33 cellular contexts compared by ENCODE assay signal in genomic region chr2:15662579-15662978, GRCh38.
DNase-seq lines count a peak whose midpoint lies in the region; ATAC-seq and TF ChIP-seq lines count a peak whose summit lies in the region.
"Had no signal": no experiment of that assay in that cellular context is flagged by ENCODE, and none has a peak within 500 bp of the region (broad histone marks: within the 10 kb centered on the region; RNA-seq: fewer than 3 reads in every experiment).

No MANE protein-coding gene starts in this region.

- DNase-seq in SK-N-DZ (ENCODE audit: low spot score) = peak; percentile 95
- no peak for DNase-seq in nephron progenitor cell
- DNase-seq in trophoblast cell = no peak
- DNase-seq in middle frontal gyrus (ENCODE audit: extremely low spot score, low spot score) = no peak
- no peak for DNase-seq in left cardiac atrium
- DNase-seq in NCI-H1694 treated with DMSO at 0.1 percent for 48 hours (lab: John Stamatoyannopoulos, UW) = no peak
- DNase-seq: 8988T; ACHN; AML-193; BE2C; C1 segment of cervical spinal cord; Caco-2; Calu3; CD4-positive, alpha-beta memory T cell; CD4-positive, alpha-beta T cell; CD4-positive, CD25-positive, alpha-beta regulatory T cell; CD8-positive, alpha-beta memory T cell; CD8-positive, alpha-beta T cell; COR-L47; DMS 273 treated with DMSO at 0.1 percent for 48 hours; DMS153; DMS53; DMS79; DMS79 treated with DMSO at 0.1 percent for 48 hours; DND-41; EL had no signal

- no peak for TF ChIP-seq CTCF in nephron progenitor cell (IDR thresholded peaks at IDR 0.05)

- no peaks in the 10 kb centered on the region for H3K36me3 ChIP-seq in trophoblast cell (ENCODE audit: control insufficient read depth in 1 of 2, insufficient read depth in 2 of 2, low read length in 2 of 2)
- H3K36me3 ChIP-seq: BE2C; BLaER1; BLaER1 treated with 17β-estradiol and CSF1 and Interleukin-3, amounts not matched to agents 10 nM and 100 nM had no signal

- intact Hi-C loops in left cardiac atrium (cut with DNase I) = no loop called here

- no peaks in the 10 kb centered on the region for H3K27me3 ChIP-seq in trophoblast cell (ENCODE audit: insufficient read depth, low read length)
- H3K27me3 ChIP-seq: BE2C; BLaER1; BLaER1 treated with 17β-estradiol and CSF1 and Interleukin-3, amounts not matched to agents 10 nM and 100 nM had no signal

- H2BK120ac ChIP-seq in trophoblast cell (ENCODE audit: insufficient read depth, low read length, poor library complexity) = no peak overlapping the region

- H3K36me3 Mint-ChIP-seq in nephron progenitor cell (ENCODE audit: low read depth) = peaks cover 9% of the 10 kb centered on the region
- H3K36me3 Mint-ChIP-seq: CD14-positive monocyte; CD4-positive, alpha-beta memory T cell; CD4-positive, CD25-positive, alpha-beta regulatory T cell; CD8-positive, alpha-beta memory T cell; CD8-positive, alpha-beta T cell had no signal

- no peak overlapping the region for H3K4me2 ChIP-seq in trophoblast cell (ENCODE audit: low read length)
- H3K4me2 ChIP-seq: A549; BLaER1; BLaER1 treated with 17β-estradiol and CSF1 and Interleukin-3, amounts not matched to agents 10 nM and 100 nM had no signal

- H3K4me3 Mint-ChIP-seq in nephron progenitor cell = no peak overlapping the region
- H3K4me3 Mint-ChIP-seq: B cell; CD14-positive monocyte; CD4-positive, alpha-beta memory T cell; CD4-positive, alpha-beta T cell; CD4-positive, CD25-positive, alpha-beta regulatory T cell; CD8-positive, alpha-beta memory T cell; CD8-positive, alpha-beta T cell had no signal

- no peak overlapping the region for H4K8ac ChIP-seq in trophoblast cell (ENCODE audit: low read depth, low read length)

- H4K12ac ChIP-seq in trophoblast cell (ENCODE audit: low read depth, low read length) = no peak overlapping the region

- H4K91ac ChIP-seq in trophoblast cell (ENCODE audit: low read depth, low read length) = peak overlapping the region; percentile 30

- no peak overlapping the region for H2AFZ ChIP-seq in trophoblast cell (ENCODE audit: insufficient read depth, low read length, poor library complexity)

- no peak overlapping the region for H2BK5ac ChIP-seq in trophoblast cell (ENCODE audit: low read depth, low read length, poor library complexity)

- no peak overlapping the region for H3K9ac ChIP-seq in trophoblast cell (ENCODE audit: low read length)
- H3K9ac ChIP-seq: BLaER1; BLaER1 treated with 17β-estradiol and CSF1 and Interleukin-3, amounts not matched to agents 10 nM and 100 nM had no signal

- H3K4me1 Mint-ChIP-seq in nephron progenitor cell = peaks cover 72% of the 10 kb centered on the region
- H3K4me1 Mint-ChIP-seq: B cell; CD4-positive, alpha-beta memory T cell; CD4-positive, CD25-positive, alpha-beta regulatory T cell; CD8-positive, alpha-beta memory T cell had no signal

- H3K79me2 ChIP-seq in trophoblast cell (ENCODE audit: control insufficient read depth, insufficient read depth, low read length, poor library complexity) = no peaks in the 10 kb centered on the region

- H3K4me3 ChIP-seq in trophoblast cell (ENCODE audit: low read depth, low read length) = no peak overlapping the region
- H3K4me3 ChIP-seq: A549; BLaER1; BLaER1 treated with 17β-estradiol and CSF1 and Interleukin-3, amounts not matched to agents 10 nM and 100 nM had no signal

- H3K23ac ChIP-seq in trophoblast cell (ENCODE audit: low read length) = no peak overlapping the region

- no peaks in the 10 kb centered on the region for H3K27me3 Mint-ChIP-seq in nephron progenitor cell (ENCODE audit: low read depth, poor library complexity)
- H3K27me3 Mint-ChIP-seq: B cell; CD4-positive, alpha-beta T cell had no signal

- H3K9me3 Mint-ChIP-seq in nephron progenitor cell = peaks cover 33% of the 10 kb centered on the region
- H3K9me3 Mint-ChIP-seq: CD4-positive, alpha-beta T cell; CD8-positive, alpha-beta T cell had no signal

- no peak overlapping the region for H3K18ac ChIP-seq in trophoblast cell (ENCODE audit: low read length)

- ATAC-seq in left cardiac atrium = no peak
- ATAC-seq: A549; CD8-positive, alpha-beta T cell had no signal

- peaks cover 2 to 6% of the 10 kb centered on the region in 2 experiments for H3K4me1 ChIP-seq in trophoblast cell (ENCODE audit: control insufficient read depth in 1 of 2, insufficient read depth in 2 of 2, low read length in 2 of 2)
- H3K4me1 ChIP-seq: A549, BE2C, BLaER1 had no signal

- peaks cover 4% of the 10 kb centered on the region for H3K79me1 ChIP-seq in trophoblast cell (ENCODE audit: low read length)

- H2AK5ac ChIP-seq in trophoblast cell (ENCODE audit: low read length) = peak overlapping the region; percentile 56

- H3K27ac ChIP-seq in trophoblast cell (ENCODE audit: low read depth, low read length) = no peak overlapping the region
- H3K27ac ChIP-seq: 22Rv1; A549; BLaER1; BLaER1 treated with 17β-estradiol and CSF1 and Interleukin-3, amounts not matched to agents 10 nM and 100 nM; C4-2B had no signal

- no peak overlapping the region for H2BK12ac ChIP-seq in trophoblast cell (ENCODE audit: low read length)

- no peak overlapping the region for H3K4ac ChIP-seq in trophoblast cell (ENCODE audit: low read depth, low read length)

- H3K9me3 ChIP-seq in trophoblast cell (ENCODE audit: insufficient read depth, low read depth, low read length) = no peaks in the 10 kb centered on the region
- H3K9me3 ChIP-seq: BE2C, Caco-2 had no signal

- H3K14ac ChIP-seq in trophoblast cell (ENCODE audit: low read length) = no peak overlapping the region

- no CpG with 5 or more reads among the region's 9 CpGs for WGBS in trophoblast cell (ENCODE audit: extremely low coverage, insufficient coverage, insufficient read length)

- H3K27ac Mint-ChIP-seq in nephron progenitor cell = peak overlapping the region; percentile 54
- H3K27ac Mint-ChIP-seq: B cell; CD14-positive monocyte; CD4-positive, alpha-beta memory T cell; CD4-positive, alpha-beta T cell; CD4-positive, CD25-positive, alpha-beta regulatory T cell; CD8-positive, alpha-beta memory T cell; CD8-positive, alpha-beta T cell had no signal
